Comparison of ENCODE assay signal across 20 cellular contexts in the genomic region with DNA sequence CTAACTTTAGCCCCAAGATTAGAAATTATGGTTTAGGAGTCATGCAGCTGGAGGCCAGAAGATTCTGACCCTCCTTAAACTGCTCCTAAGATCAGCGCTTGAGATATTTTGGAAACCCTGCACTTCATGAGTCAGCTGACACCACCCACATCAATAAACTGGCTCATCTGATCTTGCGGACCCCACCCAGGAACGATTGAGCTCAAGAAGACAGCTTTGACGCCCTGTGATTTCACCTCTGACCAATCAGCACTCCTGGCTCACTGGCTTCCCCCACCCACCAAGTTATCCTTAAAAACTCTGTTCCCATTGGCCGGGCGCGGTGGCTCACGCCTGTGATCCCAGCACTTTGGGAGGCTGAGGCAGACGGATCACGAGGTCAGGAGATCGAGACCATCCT. TPM values are rescaled to one million over a fixed set of nuclear protein-coding genes. Genes with fewer than 3 reads are reported as not detected.
"Had no signal": no experiment of that assay in that cellular context is flagged by ENCODE, and none has a peak within 500 bp of the region (broad histone marks: within the 10 kb centered on the region; RNA-seq: fewer than 3 reads in every experiment).

No MANE protein-coding gene starts in this region.

RNA-seq across cellular contexts. Expression of gene BHLHA9, which starts 29.8 kb away (rescaled TPM):
- total RNA-seq: activated CD4-positive, alpha-beta T cell treated with anti-CD3 and anti-CD28 coated beads, Interleukin-2, amount 10 ng/mL, durations not matched to agents 7 days and 5 days; activated CD8-positive, alpha-beta memory T cell treated with anti-CD3 and anti-CD28 coated beads, Interleukin-2, amount 10 ng/mL, durations not matched to agents 7 days and 5 days; activated CD8-positive, alpha-beta T cell treated with anti-CD3 and anti-CD28 coated beads for 36 hours; activated T-helper 1 cell treated with anti-CD3 and anti-CD28 coated beads, Interleukin-12 subunit alpha, Interleukin-12 subunit beta, Interleukin-2, Interleukin-4 antibody, amounts not matched to agents 30 ng/mL and 10 ng/mL and 1 ng/mL, durations not matched to agents 14 hours and 24 hours and 36 hours; adrenal gland; ascending aorta; esophagus muscularis mucosa; left cardiac atrium; lower leg skin; mononuclear cell; neural crest cell; occipital lobe; posterior vena cava; renal cortical epithelial cell; sciatic nerve; smooth muscle cell; T-helper 2 cell treated with Interferon-gamma antibody and Interleukin-4, amounts not matched to agents 100 ng/mL and 5 ng/mL, for 36 hours; upper lobe of right lung had no signal
- polyA plus RNA-seq: adrenal gland, heart right ventricle, smooth muscle cell, thymus had no signal

RNA-seq across cellular contexts. Expression of gene TRARG1, which starts 39.0 kb away (rescaled TPM):
- total RNA-seq: activated CD8-positive, alpha-beta T cell treated with anti-CD3 and anti-CD28 coated beads for 36 hours; mononuclear cell; occipital lobe; renal cortical epithelial cell; smooth muscle cell; upper lobe of right lung had no signal
- polyA plus RNA-seq: smooth muscle cell had no signal
